ENCODE assay signal across 16 cellular contexts in genomic region chr11:116053538-116053919, GRCh38.
DNase-seq lines count a peak whose midpoint lies in the region; ATAC-seq and TF ChIP-seq lines count a peak whose summit lies in the region.
"Had no signal": no experiment of that assay in that cellular context is flagged by ENCODE, and none has a peak within 500 bp of the region (broad histone marks: within the 10 kb centered on the region; RNA-seq: fewer than 3 reads in every experiment).

No MANE protein-coding gene starts in this region.

- no peak overlapping the region for H3K18ac ChIP-seq in H9 (ENCODE audit: insufficient read length, low read depth, low read length)

- H2AFZ ChIP-seq in H9 (ENCODE audit: low read length), result no peak overlapping the region

- peak overlapping the region; percentile 12 for H3K4me2 ChIP-seq in H9 (ENCODE audit: insufficient read depth, insufficient read length, low read length)
- H3K4me2 ChIP-seq: BLaER1 treated with 17β-estradiol and CSF1 and Interleukin-3, amounts not matched to agents 10 nM and 100 nM had no signal

- H3K4me3 Mint-ChIP-seq in H9, result peak overlapping the region in 1 of 2 experiments; percentile 33; a peak in 1 of 5 replicates

- ATAC-seq in lower lobe of right lung, result peak; percentile 46 to 55

- H2BK5ac ChIP-seq in H9 (ENCODE audit: insufficient read length, low read length), result no peak overlapping the region

- H4K8ac ChIP-seq in H9 (replicated peaks; ENCODE audit: insufficient read length, low read depth, low read length), result no peak overlapping the region

- H3K27ac ChIP-seq in H9 (ENCODE audit: insufficient read length, low read depth, low read length) (no peak overlapping the region), lower lobe of right lung (no peak overlapping the region)
- H3K27ac ChIP-seq: BLaER1 treated with 17β-estradiol and CSF1 and Interleukin-3, amounts not matched to agents 10 nM and 100 nM; SK-N-MC had no signal

- no peak overlapping the region for H3K23ac ChIP-seq in H9 (ENCODE audit: insufficient read length, low read depth, low read length)

- intact Hi-C loops in lower lobe of right lung (cut with DNase I), result no loop called here

- DNase-seq in COR-L47 (lab: John Stamatoyannopoulos, UW), result peak; percentile 50
- no peak for DNase-seq in H9
- peak; percentile 56 for DNase-seq in NCI-H748 treated with DMSO at 0.1 percent for 48 hours (lab: John Stamatoyannopoulos, UW)
- DNase-seq in lower lobe of right lung, result no peak
- DNase-seq in SK-N-DZ (ENCODE audit: low spot score), result no peak
- DNase-seq in NCI-H1105 treated with DMSO at 0.1 percent for 48 hours (lab: John Stamatoyannopoulos, UW), result no peak
- no peak for DNase-seq in cerebellar cortex (ENCODE audit: low spot score)
- no peak for DNase-seq in CD1c-positive myeloid dendritic cell (ENCODE audit: extremely low spot score)
- DNase-seq: DMS 273 treated with DMSO at 0.1 percent for 48 hours, KBM-7, NCI-H1694, NCI-H2107, NCI-H446 had no signal

- no peak overlapping the region for H3K56ac ChIP-seq in H9 (ENCODE audit: insufficient read length, low read depth, low read length)

- no peak overlapping the region for H2BK20ac ChIP-seq in H9 (ENCODE audit: low read depth, low read length, poor library complexity, severe bottlenecking)

- no peak overlapping the region; a peak in 1 of 7 replicates for H3K27ac Mint-ChIP-seq in H9

- no peak overlapping the region for H3K4me3 ChIP-seq in lower lobe of right lung
- H3K4me3 ChIP-seq: BLaER1 treated with 17β-estradiol and CSF1 and Interleukin-3, amounts not matched to agents 10 nM and 100 nM; HAP-1; SK-N-MC had no signal

- no peak overlapping the region for H3K4ac ChIP-seq in H9 (ENCODE audit: low read depth, low read length)

- no peaks in the 10 kb centered on the region for H4K20me1 ChIP-seq in H9 (ENCODE audit: control insufficient read depth, insufficient read depth, insufficient read length)
- H4K20me1 ChIP-seq: BLaER1 treated with 17β-estradiol and CSF1 and Interleukin-3, amounts not matched to agents 10 nM and 100 nM had no signal

- no peaks in the 10 kb centered on the region for H3K36me3 Mint-ChIP-seq in H9 (ENCODE audit: insufficient read depth in 1 of 3, low read depth in 3 of 3)

- no peak for TF ChIP-seq CTCF in H9 (conservative IDR thresholded peaks at IDR 0.05)
- TF ChIP-seq CTCF in lower lobe of right lung (IDR thresholded peaks at IDR 0.05), result no peak

- no peak overlapping the region for H2BK15ac ChIP-seq in H9 (ENCODE audit: low read depth, low read length)

- no peaks in the 10 kb centered on the region for H3K23me2 ChIP-seq in H9 (ENCODE audit: insufficient read length, low read depth, low read length, poor library complexity, severe bottlenecking)

- H4K91ac ChIP-seq in H9 (ENCODE audit: insufficient read length, low read depth, low read length), result no peak overlapping the region

- H3K14ac ChIP-seq in H9 (ENCODE audit: insufficient read depth, low read length), result no peak overlapping the region

- no peaks in the 10 kb centered on the region for H3K9me3 ChIP-seq in H9 (ENCODE audit: control insufficient read depth, low read depth, low read length)
- H3K9me3 ChIP-seq in lower lobe of right lung, result no peaks in the 10 kb centered on the region
- H3K9me3 ChIP-seq: BLaER1 treated with 17β-estradiol and CSF1 and Interleukin-3, amounts not matched to agents 10 nM and 100 nM; HAP-1 had no signal

- H3K4me1 Mint-ChIP-seq in H9, result peaks cover 26 to 29% of the 10 kb centered on the region in 2 experiments

- H2AK5ac ChIP-seq in H9 (ENCODE audit: insufficient read length, low read length), result no peak overlapping the region

- H3K27me3 ChIP-seq in H9 (ENCODE audit: insufficient read depth, low read length), result no peaks in the 10 kb centered on the region
- no peaks in the 10 kb centered on the region for H3K27me3 ChIP-seq in lower lobe of right lung (ENCODE audit: low read depth)

- H3K79me2 ChIP-seq in H9 (ENCODE audit: insufficient read depth, low read length), result no peaks in the 10 kb centered on the region

- H3K79me1 ChIP-seq in H9 (ENCODE audit: insufficient read depth, low read depth, low read length, poor library complexity, severe bottlenecking), result no peaks in the 10 kb centered on the region

- H3K4me1 ChIP-seq in H9 (ENCODE audit: insufficient read depth, low read length) (peaks cover 13% of the 10 kb centered on the region), lower lobe of right lung (no peaks in the 10 kb centered on the region)
- H3K4me1 ChIP-seq: HAP-1 had no signal

- no peaks in the 10 kb centered on the region; a peak in 2 of 5 replicates for H3K9me3 Mint-ChIP-seq in H9

- no peak overlapping the region for H2BK12ac ChIP-seq in H9 (ENCODE audit: insufficient read length, low read depth, low read length)

- H3K27me3 Mint-ChIP-seq in H9 (ENCODE audit: low read depth), result peaks cover 74% of the 10 kb centered on the region

- no peak overlapping the region for H3T11ph ChIP-seq in H9 (ENCODE audit: low read length)

- no peak overlapping the region for H4K5ac ChIP-seq in H9 (ENCODE audit: insufficient read length, low read depth, low read length)

- H2BK120ac ChIP-seq in H9 (ENCODE audit: low read depth, low read length, poor library complexity, severe bottlenecking), result no peak overlapping the region

- H3K36me3 ChIP-seq in lower lobe of right lung, result no peaks in the 10 kb centered on the region
- H3K36me3 ChIP-seq: BLaER1 treated with 17β-estradiol and CSF1 and Interleukin-3, amounts not matched to agents 10 nM and 100 nM; HAP-1 had no signal

- no peak overlapping the region for H3K9ac ChIP-seq in H9 (ENCODE audit: extremely low read depth, insufficient read length, low read length)
- H3K9ac ChIP-seq: BLaER1 treated with 17β-estradiol and CSF1 and Interleukin-3, amounts not matched to agents 10 nM and 100 nM had no signal

- WGBS in H9 (ENCODE audit: extremely low coverage, insufficient read length, low lambda C conversion rate), result no CpG with 5 or more reads among the region's 6 CpGs

Comparison
In these comparisons a context has a peak if more than half of its experiments do, and no peak if none do; other contexts are left out.
1. DNase-seq: peak in COR-L47 (single experiment) and NCI-H748 treated with DMSO at 0.1 percent for 48 hours (single experiment); none in H9 (single experiment), lower lobe of right lung (single experiment), SK-N-DZ (single experiment), NCI-H1105 treated with DMSO at 0.1 percent for 48 hours (single experiment), cerebellar cortex (single experiment) and CD1c-positive myeloid dendritic cell (single experiment).